19 cellular contexts compared by ENCODE assay signal in genomic region chr3:12759693-12760565, GRCh38. TPM values are rescaled to one million over a fixed set of nuclear protein-coding genes. Genes with fewer than 3 reads are reported as not detected.
A peak's percentile ranks its signal among the peaks of the same experiment; 100 is the strongest.
DNase-seq lines count a peak whose midpoint lies in the region; ATAC-seq and TF ChIP-seq lines count a peak whose summit lies in the region.
"Had no signal": no experiment of that assay in that cellular context is flagged by ENCODE, and none has a peak within 500 bp of the region (broad histone marks: within the 10 kb centered on the region; RNA-seq: fewer than 3 reads in every experiment).

No MANE protein-coding gene starts in this region.

- peaks cover 5% of the 10 kb centered on the region for H3K27me3 Mint-ChIP-seq in neural progenitor cell (ENCODE audit: insufficient read depth, low read depth)

- DNase-seq in right atrium auricular region (ENCODE audit: low spot score), result no peak
- DNase-seq in left cardiac atrium, result no peak
- DNase-seq in mammary epithelial cell, result no peak
- DNase-seq in neural progenitor cell (ENCODE audit: low spot score), result no peak
- no peak for DNase-seq in kidney tubule cell (ENCODE audit: low spot score)
- no peak for DNase-seq in GM13977 (ENCODE audit: low spot score)
- DNase-seq in NCI-H128 (lab: John Stamatoyannopoulos, UW; ENCODE audit: unreplicated experiment), result no peak
- no peak for DNase-seq in ecto neural progenitor cell (ENCODE audit: low spot score)
- DNase-seq: activated naive CD4-positive, alpha-beta T cell treated with anti-CD3 and anti-CD28 coated beads for 36 hours; brain microvascular endothelial cell; CD8-positive, alpha-beta T cell; effector memory CD4-positive, alpha-beta T cell; MV-4-11; occipital lobe; spleen; T-helper 1 cell had no signal

- TSS peak; percentile 74 for BruUV-seq in mammary epithelial cell (replicated peaks; lab: Mats Ljungman, UMichigan)

- intact Hi-C loops in left cardiac atrium (cut with DNase I), result no loop called here
- intact Hi-C loops in mammary epithelial cell (cut with micrococcal nuclease), result loop anchor here (1.0 to 2.0 kb wide), 5 partner anchors 10 to 95 kb away; partner anchors contain the start of genes RAF1 and RPL32

- H3K27ac ChIP-seq in right atrium auricular region (peak overlapping the region; percentile 39 to 83), mammary epithelial cell (ENCODE audit: insufficient read depth, low read depth, low read length) (peak overlapping the region; percentile 89), neural progenitor cell (no peak overlapping the region)
- H3K27ac ChIP-seq: brain microvascular endothelial cell, spleen had no signal

- H2AFZ ChIP-seq in mammary epithelial cell (ENCODE audit: low read depth, low read length) (peak overlapping the region; percentile 61), neural progenitor cell (replicated peaks) (no peak overlapping the region)

- dilution Hi-C loops in mammary epithelial cell (cut with HindIII; ENCODE audit: low sequenced_read_pairs), result no loop called here

- ATAC-seq in left cardiac atrium, result no peak
- ATAC-seq: CD8-positive, alpha-beta T cell had no signal

- TF ChIP-seq CTCF in right atrium auricular region (IDR thresholded peaks at IDR 0.05) (no peak), mammary epithelial cell (conservative IDR thresholded peaks at IDR 0.05 in 1 of 2, IDR thresholded peaks at IDR 0.05 in 1 of 2; ENCODE audit: extremely low read depth in 1 of 2, insufficient read depth in 1 of 2, low read depth in 1 of 2, low read length in 2 of 2) (no peak), neural progenitor cell (IDR thresholded peaks at IDR 0.05) (no peak), GM13977 (IDR thresholded peaks at IDR 0.05; ENCODE audit: extremely low read depth, insufficient read depth, missing control alignments) (no peak)

- peaks cover 15% of the 10 kb centered on the region for H3K4me1 Mint-ChIP-seq in neural progenitor cell

- in situ Hi-C loops in mammary epithelial cell (cut with MboI; ENCODE audit: low sequenced_read_pairs in 2 of 2), result no loop called here
- in situ Hi-C loops in GM13977 (cut with MboI; ENCODE audit: low pct_unique_long_range_greater_than_20kb, low sequenced_read_pairs, unreplicated experiment), result no loop called here

- H3K4me3 ChIP-seq in right atrium auricular region (no peak overlapping the region), mammary epithelial cell (replicated peaks in 1 of 3; ENCODE audit: insufficient read depth in 1 of 3, low read depth in 2 of 3, low read length in 3 of 3) (peak overlapping the region in 1 of 3 experiments; percentile 18), neural progenitor cell (no peak overlapping the region)
- H3K4me3 ChIP-seq: spleen had no signal

- H3K79me2 ChIP-seq in mammary epithelial cell (ENCODE audit: insufficient read depth, low read length) (peaks cover 43% of the 10 kb centered on the region), neural progenitor cell (ENCODE audit: low read depth) (no peaks in the 10 kb centered on the region)

- H3K4me2 ChIP-seq in mammary epithelial cell (ENCODE audit: insufficient read depth, low read depth, low read length) (peak overlapping the region; percentile 70), neural progenitor cell (no peak overlapping the region)

- no peaks in the 10 kb centered on the region for H3F3A ChIP-seq in neural progenitor cell (ENCODE audit: low read depth)

- H3K9ac ChIP-seq in mammary epithelial cell (ENCODE audit: insufficient read depth, low read length), result peak overlapping the region; percentile 54
- H3K9ac ChIP-seq in neural progenitor cell, result no peak overlapping the region

- H3K36me3 Mint-ChIP-seq in neural progenitor cell, result no peaks in the 10 kb centered on the region
- H3K36me3 Mint-ChIP-seq: CD8-positive, alpha-beta T cell had no signal

- H3K27ac Mint-ChIP-seq in neural progenitor cell, result no peak overlapping the region
- H3K27ac Mint-ChIP-seq: activated naive CD4-positive, alpha-beta T cell treated with anti-CD3 and anti-CD28 coated beads for 36 hours; CD8-positive, alpha-beta T cell had no signal

- H3K27me3 ChIP-seq in right atrium auricular region, result no peaks in the 10 kb centered on the region
- H3K27me3 ChIP-seq in mammary epithelial cell (ENCODE audit: insufficient read depth, low read length), result no peaks in the 10 kb centered on the region
- H3K27me3 ChIP-seq in neural progenitor cell, result no peaks in the 10 kb centered on the region
- H3K27me3 ChIP-seq: brain microvascular endothelial cell, spleen had no signal

- no peaks in the 10 kb centered on the region for H3K36me3 ChIP-seq in right atrium auricular region
- H3K36me3 ChIP-seq in mammary epithelial cell (ENCODE audit: insufficient read depth, low read length), result peaks cover 4% of the 10 kb centered on the region
- H3K36me3 ChIP-seq in neural progenitor cell, result no peaks in the 10 kb centered on the region
- H3K36me3 ChIP-seq: brain microvascular endothelial cell, spleen had no signal

- H3K4me3 Mint-ChIP-seq in neural progenitor cell, result peak overlapping the region; percentile 34
- H3K4me3 Mint-ChIP-seq: activated naive CD4-positive, alpha-beta T cell treated with anti-CD3 and anti-CD28 coated beads for 36 hours; CD8-positive, alpha-beta T cell had no signal

- H4K20me1 ChIP-seq in mammary epithelial cell (ENCODE audit: insufficient read depth, low read length) (no peaks in the 10 kb centered on the region), neural progenitor cell (ENCODE audit: low read depth) (no peaks in the 10 kb centered on the region)

- CTCF ChIA-PET in mammary epithelial cell (lab: Charles Lee; ENCODE audit: low non-redundant PET), result interaction anchor here (0.5 to 0.6 kb wide), 2 partner anchors 82 to 219 kb away, joined by 3 to 5 read pairs; partner anchors contain the start of gene RPL32

- H3K9me3 Mint-ChIP-seq in neural progenitor cell, result no peaks in the 10 kb centered on the region
- H3K9me3 Mint-ChIP-seq: activated naive CD4-positive, alpha-beta T cell treated with anti-CD3 and anti-CD28 coated beads for 36 hours; CD8-positive, alpha-beta T cell had no signal

- WGBS in mammary epithelial cell (ENCODE audit: low coverage, missing lambda C conversion rate), result 46% methylated on average over 7 of the region's 8 CpGs

- H3K4me1 ChIP-seq in right atrium auricular region (peaks cover 0 to 32% of the 10 kb centered on the region in 2 donors), mammary epithelial cell (ENCODE audit: insufficient read depth, low read length) (peaks cover 66% of the 10 kb centered on the region), neural progenitor cell (peaks cover 4% of the 10 kb centered on the region)

- H3K9me3 ChIP-seq in right atrium auricular region, result no peaks in the 10 kb centered on the region
- no peaks in the 10 kb centered on the region for H3K9me3 ChIP-seq in mammary epithelial cell (replicated peaks; ENCODE audit: insufficient read depth, low read length)
- H3K9me3 ChIP-seq in neural progenitor cell (ENCODE audit: low read depth), result no peaks in the 10 kb centered on the region
- H3K9me3 ChIP-seq: spleen had no signal

RNA-seq across cellular contexts. Expression of gene TMEM40, which starts 0.9 kb away (rescaled TPM):
- total RNA-seq in right atrium auricular region (1 to 10 TPM; 1.8 to 2.3 TPM), left cardiac atrium (1 to 10 TPM; 4.8 to 6.5 TPM), mammary epithelial cell (100 to 1,000 TPM in 1 of 2 donors, 10 to 100 TPM in 1; 53.3 to 224 TPM), neural progenitor cell (ENCODE audit: low replicate concordance) (not detected in 2 replicates)
- polyA plus RNA-seq in mammary epithelial cell, result 124 TPM
- 126 TPM for polyA minus RNA-seq in mammary epithelial cell
- total RNA-seq: A673; activated naive CD4-positive, alpha-beta T cell treated with anti-CD3 and anti-CD28 coated beads for 36 hours; CD8-positive, alpha-beta T cell; G401; HT1080; occipital lobe had no signal

RNA-seq across cellular contexts. Expression of gene CAND2, which starts 36.6 kb away (rescaled TPM):
- total RNA-seq in right atrium auricular region, result 10 to 100 TPM; 45.2 to 77.4 TPM
- total RNA-seq in left cardiac atrium, result 10 to 100 TPM; 41.6 to 51.0 TPM
- 1 to 10 TPM in 1 of 2 donors, under 1 TPM in 1; 0.42 to 1.7 TPM for total RNA-seq in mammary epithelial cell
- 0.19 TPM for polyA plus RNA-seq in mammary epithelial cell
- not detected for polyA minus RNA-seq in mammary epithelial cell
- total RNA-seq in neural progenitor cell (ENCODE audit: low replicate concordance), result 2.4 and 6.9 TPM in 2 replicates

Comparison
In these comparisons a context has a peak if more than half of its experiments do, and no peak if none do; other contexts are left out.
1. RNA of gene TMEM40, which starts 0.9 kb away (total RNA-seq): 53.3 to 224 TPM in mammary epithelial cell; 4.8 to 6.5 TPM in left cardiac atrium, 1.8 to 2.3 TPM in right atrium auricular region and not detected in neural progenitor cell; every median in the first group is over 4 times any median in the second.